ENCODE assay signal across 22 cellular contexts in the genomic region with DNA sequence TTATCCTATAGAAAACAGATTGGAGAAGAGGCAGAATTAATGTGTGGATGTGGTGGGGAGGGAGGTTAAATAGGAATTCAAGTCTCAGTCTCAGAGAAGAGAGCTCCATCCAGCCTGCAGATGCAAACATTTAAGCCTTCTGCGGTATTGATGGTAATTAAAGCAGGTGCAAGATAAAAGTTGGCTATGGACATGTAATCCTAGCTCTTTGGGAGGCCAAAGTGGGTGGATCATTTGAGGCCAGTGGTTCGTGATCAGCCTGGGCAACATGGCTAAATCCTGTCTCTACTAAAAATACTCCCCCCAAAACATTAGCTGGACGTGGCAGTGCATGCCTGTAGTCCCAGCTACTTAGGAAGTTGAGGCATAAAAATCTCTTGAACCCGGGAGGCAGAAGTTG.
DNase-seq lines count a peak whose midpoint lies in the region; TF ChIP-seq lines count a peak whose summit lies in the region.
"Had no signal": no experiment of that assay in that cellular context is flagged by ENCODE, and none has a peak within 500 bp of the region (broad histone marks: within the 10 kb centered on the region; RNA-seq: fewer than 3 reads in every experiment).

No MANE protein-coding gene starts in this region.

- H3K4me3 ChIP-seq in fibroblast of villous mesenchyme (ENCODE audit: low read depth, low read length) = no peak overlapping the region
- H3K4me3 ChIP-seq: BLaER1, GM12878 had no signal

- DNase-seq in fibroblast of villous mesenchyme (ENCODE audit: low read depth) (peak; percentile 9), myocyte (ENCODE audit: low read depth) (peak; percentile 69), SK-N-DZ (ENCODE audit: low spot score) (no peak), NCI-H69 (lab: John Stamatoyannopoulos, UW) (no peak)
- DNase-seq in activated CD4-positive, alpha-beta T cell treated with anti-CD3 and anti-CD28 coated beads, Interleukin-2, amount 50 U/mL, for 4 hours = no peak
- DNase-seq: 8988T; ACHN; BE2C; C1 segment of cervical spinal cord; CD4-positive, alpha-beta memory T cell; CD4-positive, CD25-positive, alpha-beta regulatory T cell; CD8-positive, alpha-beta memory T cell; COR-L47; DMS 273 treated with DMSO at 0.1 percent for 48 hours; DMS153; DMS53; DMS79; DND-41; EL; GDM1 had no signal

- no peak for TF ChIP-seq CTCF in fibroblast of villous mesenchyme (IDR thresholded peaks at IDR 0.05; ENCODE audit: insufficient read depth, low read depth, low read length)

Comparison
In these comparisons a context has a peak if more than half of its experiments do, and no peak if none do; other contexts are left out.
1. DNase-seq: peak in fibroblast of villous mesenchyme (single experiment) and myocyte (single experiment); none in activated CD4-positive, alpha-beta T cell treated with anti-CD3 and anti-CD28 coated beads, Interleukin-2, amount 50 U/mL, for 4 hours (0 of 2), SK-N-DZ (single experiment) and NCI-H69 (single experiment).